8 cellular contexts compared by ENCODE assay signal in genomic region chr12:120231316-120232011, GRCh38. TPM values are rescaled to one million over a fixed set of nuclear protein-coding genes. Genes with fewer than 3 reads are reported as not detected.
DNase-seq lines count a peak whose midpoint lies in the region; ATAC-seq and TF ChIP-seq lines count a peak whose summit lies in the region.

No MANE protein-coding gene starts in this region.

- peak overlapping the region; percentile 20 for H3K4me3 Mint-ChIP-seq in mesothelial cell of epicardium

- DNase-seq in CMK (ENCODE audit: low read depth) (peak; percentile 61), NCI-H2029 (lab: John Stamatoyannopoulos, UW) (peak; percentile 94), dermis blood vessel endothelial cell (peak; percentile 97), mesothelial cell of epicardium (ENCODE audit: low spot score in 2 of 2, unreplicated experiment in 2 of 2) (no peak)
- DNase-seq in activated CD4-positive, alpha-beta T cell treated with anti-CD3 and anti-CD28 coated beads, Interleukin-2, amount 50 U/mL, for 4 hours = peak; percentile 76 to 82
- DNase-seq in stimulated activated CD8-positive, alpha-beta memory T cell treated with anti-CD3 and anti-CD28 coated beads, Interleukin-7, amount 100 ng/mL, for 1 hour (ENCODE audit: low read depth in 2 of 2) = peak; percentile 31 to 40

- H3K27me3 Mint-ChIP-seq in mesothelial cell of epicardium (ENCODE audit: low read depth) = no peaks in the 10 kb centered on the region

- H3K9me3 Mint-ChIP-seq in mesothelial cell of epicardium = no peaks in the 10 kb centered on the region

- no peaks in the 10 kb centered on the region for H3K36me3 Mint-ChIP-seq in mesothelial cell of epicardium

- H3K4me1 Mint-ChIP-seq in mesothelial cell of epicardium = peaks cover 91% of the 10 kb centered on the region

- ATAC-seq in GM21360 (IDR thresholded peaks at IDR 0.05; ENCODE audit: unreplicated experiment) (no peak), GM21723 (IDR thresholded peaks at IDR 0.05; ENCODE audit: unreplicated experiment) (no peak)

- H3K27ac Mint-ChIP-seq in mesothelial cell of epicardium = peak overlapping the region; percentile 99

- TF ChIP-seq CTCF in mesothelial cell of epicardium (IDR thresholded peaks at IDR 0.05; ENCODE audit: unreplicated experiment) = no peak

RNA-seq across cellular contexts. Expression of gene RPLP0, which starts 30.6 kb away (rescaled TPM):
- total RNA-seq in dermis blood vessel endothelial cell (2,752 and 4,252 TPM in 2 replicates), mesothelial cell of epicardium (1,924 to 1,989 TPM (median 1,950 TPM) in 3 replicates)

RNA-seq across cellular contexts. Expression of gene PXN, which starts 34.1 kb away (rescaled TPM):
- 69.8 and 141 TPM in 2 replicates for total RNA-seq in dermis blood vessel endothelial cell
- 113 to 123 TPM (median 117 TPM) in 3 replicates for total RNA-seq in mesothelial cell of epicardium

RNA-seq across cellular contexts. Expression of gene GCN1, which starts 36.9 kb away (rescaled TPM):
- total RNA-seq in dermis blood vessel endothelial cell (162 and 166 TPM in 2 replicates), mesothelial cell of epicardium (121 to 134 TPM (median 127 TPM) in 3 replicates)

Comparison
In these comparisons a context has a peak if more than half of its experiments do, and no peak if none do; other contexts are left out.
1. DNase-seq: peak in CMK (single experiment), NCI-H2029 (single experiment), activated CD4-positive, alpha-beta T cell treated with anti-CD3 and anti-CD28 coated beads, Interleukin-2, amount 50 U/mL, for 4 hours (2 of 2), dermis blood vessel endothelial cell (single experiment) and stimulated activated CD8-positive, alpha-beta memory T cell treated with anti-CD3 and anti-CD28 coated beads, Interleukin-7, amount 100 ng/mL, for 1 hour (2 of 2); none in mesothelial cell of epicardium (0 of 2).